In genomic region chr2:241142063-241142462, GRCh38 we compare ENCODE assay signal across 28 cellular contexts. TPM values are rescaled to one million over a fixed set of nuclear protein-coding genes. Genes with fewer than 3 reads are reported as not detected.
"Had no signal": no experiment of that assay in that cellular context is flagged by ENCODE, and none has a peak within 500 bp of the region (broad histone marks: within the 10 kb centered on the region; RNA-seq: fewer than 3 reads in every experiment).

No MANE protein-coding gene starts in this region.

- H3K4me1 Mint-ChIP-seq: WTC11 had no signal

- H3K27me3 ChIP-seq: gastrocnemius medialis, hepatocyte, right atrium auricular region had no signal

- H3K9ac ChIP-seq: parathyroid adenoma had no signal

- H3K27ac Mint-ChIP-seq: activated CD8-positive, alpha-beta T cell treated with anti-CD3 and anti-CD28 coated beads for 36 hours; activated naive CD4-positive, alpha-beta T cell treated with anti-CD3 and anti-CD28 coated beads for 36 hours; memory B cell had no signal

- H3K4me1 ChIP-seq: gastrocnemius medialis, parathyroid adenoma, right atrium auricular region had no signal

- H3K27ac ChIP-seq: gastrocnemius medialis, hepatocyte, parathyroid adenoma, right atrium auricular region, thoracic aorta had no signal

- ATAC-seq: activated CD8-positive, alpha-beta T cell treated with anti-CD3 and anti-CD28 coated beads for 36 hours; gastrocnemius medialis; left colon; naive thymus-derived CD4-positive, alpha-beta T cell; WTC11 had no signal

- H3K27me3 Mint-ChIP-seq: activated CD8-positive, alpha-beta T cell treated with anti-CD3 and anti-CD28 coated beads for 36 hours; central memory CD8-positive, alpha-beta T cell; memory B cell; naive thymus-derived CD4-positive, alpha-beta T cell had no signal

- DNase-seq: activated CD4-positive, alpha-beta T cell treated with anti-CD3 and anti-CD28 coated beads for 1 hour; activated CD4-positive, alpha-beta T cell treated with anti-CD3 and anti-CD28 coated beads, Interleukin-2, amount 50 U/mL, for 1 hour; activated CD8-positive, alpha-beta T cell treated with anti-CD3 and anti-CD28 coated beads for 36 hours; activated effector memory CD4-positive, alpha-beta T cell treated with Interleukin-2 at 50 U/mL for 16 hours; activated naive CD4-positive, alpha-beta T cell treated with anti-CD3 and anti-CD28 coated beads for 36 hours; activated T-cell treated with anti-CD3 and anti-CD28 coated beads, Interleukin-2, amount 50 U/mL, for 48 hours; dermis blood vessel endothelial cell; effector CD4-positive, alpha-beta T cell; erythroblast; gastrocnemius medialis; left colon; midbrain; naive thymus-derived CD4-positive, alpha-beta T cell; occipital lobe; stimulated activated CD4-positive, alpha-beta T cell treated with anti-CD3 and anti-CD28 coated beads, Interleukin-15, amount 100 ng/mL, for 24 hours; stimulated activated CD4-positive, alpha-beta T cell treated with anti-CD3 and anti-CD28 coated beads, Interleukin-2, amount 100 ng/mL, for 24 hours; stimulated activated naive CD4-positive, alpha-beta T cell treated with Interleukin-2 at 50 U/mL for 16 hours; SW 1271; trophoblast cell had no signal

- H3K4me2 ChIP-seq: hepatocyte had no signal

- H3K9me3 Mint-ChIP-seq: activated CD8-positive, alpha-beta T cell treated with anti-CD3 and anti-CD28 coated beads for 36 hours; activated naive CD4-positive, alpha-beta T cell treated with anti-CD3 and anti-CD28 coated beads for 36 hours; central memory CD8-positive, alpha-beta T cell; memory B cell; naive thymus-derived CD4-positive, alpha-beta T cell; T-helper 1 cell treated with Interleukin-12 subunit alpha and Interleukin-12 subunit beta and Interleukin-4 antibody, amounts not matched to agents 30 μg/mL and 1 μg/mL, for 36 hours; WTC11 had no signal

- H3K79me2 ChIP-seq: parathyroid adenoma had no signal

- H3K4me3 Mint-ChIP-seq: activated CD8-positive, alpha-beta T cell treated with anti-CD3 and anti-CD28 coated beads for 36 hours; activated naive CD4-positive, alpha-beta T cell treated with anti-CD3 and anti-CD28 coated beads for 36 hours; central memory CD8-positive, alpha-beta T cell; memory B cell; naive thymus-derived CD4-positive, alpha-beta T cell; T-helper 1 cell treated with Interleukin-12 subunit alpha and Interleukin-12 subunit beta and Interleukin-4 antibody, amounts not matched to agents 30 μg/mL and 1 μg/mL, for 36 hours; WTC11 had no signal

- H3K4me3 ChIP-seq: gastrocnemius medialis, hepatocyte, right atrium auricular region, thoracic aorta had no signal

- H3K9me3 ChIP-seq: gastrocnemius medialis, right atrium auricular region, thoracic aorta had no signal

- H3K36me3 ChIP-seq: gastrocnemius medialis, right atrium auricular region, thoracic aorta had no signal

- H2AFZ ChIP-seq: hepatocyte, parathyroid adenoma had no signal

RNA-seq across cellular contexts. Expression of gene ANO7, which starts 46.4 kb away (rescaled TPM):
- polyA plus RNA-seq: neural cell had no signal
